Comparison of ENCODE assay signal across 8 cellular contexts in the genomic region with DNA sequence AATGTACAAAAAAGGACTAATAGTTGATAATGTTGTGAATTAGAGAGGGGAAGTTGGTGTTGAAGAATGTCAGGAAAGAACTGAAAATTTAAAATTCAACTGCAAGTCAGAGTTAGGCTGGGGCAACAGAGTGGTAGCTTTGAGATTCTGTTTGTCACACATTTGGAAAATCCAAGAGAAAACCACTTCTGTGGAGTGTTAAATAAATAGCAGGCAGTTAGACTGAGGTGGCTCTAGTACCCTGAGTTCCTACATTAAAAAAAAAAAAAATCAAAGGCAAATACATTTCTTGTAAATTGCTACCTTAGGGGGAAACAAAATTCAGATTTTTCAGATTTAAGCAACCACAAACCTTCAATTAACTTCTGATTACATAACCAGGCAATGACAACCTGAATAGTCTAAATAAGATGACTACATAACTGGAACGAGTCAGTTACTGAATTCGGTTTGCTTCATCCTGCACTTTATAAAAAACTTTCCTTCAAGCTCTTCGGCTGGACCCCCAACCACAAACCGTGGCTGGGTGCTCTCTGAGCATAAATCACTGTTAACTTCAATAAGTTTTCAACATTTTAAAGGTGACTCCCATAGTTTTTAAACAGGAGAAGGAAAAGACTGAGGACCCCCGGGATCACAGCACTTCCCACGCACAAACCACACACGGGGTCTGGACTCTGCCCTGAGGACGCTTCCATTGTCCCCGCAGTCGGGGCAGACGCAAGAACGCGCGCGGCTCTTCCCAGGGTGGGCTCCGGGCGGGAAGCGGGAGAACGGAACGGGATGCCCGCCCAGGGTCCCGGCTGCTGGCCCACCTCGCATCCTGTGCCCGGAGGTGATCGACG. TPM values are rescaled to one million over a fixed set of nuclear protein-coding genes. Genes with fewer than 3 reads are reported as not detected.
DNase-seq lines count a peak whose midpoint lies in the region; ATAC-seq and TF ChIP-seq lines count a peak whose summit lies in the region.

No MANE protein-coding gene starts in this region.

- ATAC-seq in GM23338 (no peak), SK-N-SH treated with all-trans-retinoic acid at 6 μM for 48 hours (peak; percentile 66)

- peaks cover 53% of the 10 kb centered on the region for H3K79me2 ChIP-seq in GM23338 (replicated peaks; ENCODE audit: insufficient read depth)

- peak overlapping the region; percentile 87 for H3K4me3 ChIP-seq in GM23338

- H3K4me2 ChIP-seq in GM23338 = peak overlapping the region; percentile 92

- peaks cover 11% of the 10 kb centered on the region for H3K4me1 ChIP-seq in GM23338 (ENCODE audit: insufficient read depth)

- H3K4me1 Mint-ChIP-seq in GM23338 (peaks cover 10% of the 10 kb centered on the region), osteocyte (ENCODE audit: unreplicated experiment) (peaks cover 14% of the 10 kb centered on the region)

- H3K27me3 ChIP-seq in GM23338 (ENCODE audit: insufficient read depth) = no peaks in the 10 kb centered on the region

- DNase-seq in GM23338 (ENCODE audit: low spot score) (no peak), fibroblast of peridontal ligament (ENCODE audit: extremely low read depth) (peak; percentile 8), osteocyte (ENCODE audit: extremely low spot score, unreplicated experiment) (no peak), occipital lobe (lab: John Stamatoyannopoulos, UW) (no peak), NCI-H345 treated with DMSO at 0.1 percent for 48 hours (lab: John Stamatoyannopoulos, UW; ENCODE audit: unreplicated experiment) (no peak), NOMO-1 (lab: John Stamatoyannopoulos, UW; ENCODE audit: unreplicated experiment in 2 of 2) (no peak), HUDEP-2 (lab: John Stamatoyannopoulos, UW; ENCODE audit: unreplicated experiment in 76 of 76) (no peak)

- H3K27me3 Mint-ChIP-seq in GM23338 (ENCODE audit: insufficient read depth, low read depth, poor library complexity) (peaks cover 4% of the 10 kb centered on the region), osteocyte (ENCODE audit: unreplicated experiment) (no peaks in the 10 kb centered on the region)

- H3K9me2 ChIP-seq in GM23338 (ENCODE audit: insufficient read depth) = no peaks in the 10 kb centered on the region

- H3F3A ChIP-seq in GM23338 (replicated peaks; ENCODE audit: low read depth) = no peaks in the 10 kb centered on the region; the same call in 1 of the 2 replicates

- H4K20me1 ChIP-seq in GM23338 (replicated peaks; ENCODE audit: insufficient read depth) = peaks cover 14% of the 10 kb centered on the region; the same call in 1 of the 2 replicates

- no peak for TF ChIP-seq CTCF in GM23338 (conservative IDR thresholded peaks at IDR 0.05; ENCODE audit: low read depth in 2 of 2)
- TF ChIP-seq CTCF in osteocyte (IDR thresholded peaks at IDR 0.05) = no peak

- H3K36me3 Mint-ChIP-seq in GM23338 (ENCODE audit: low read depth) (peaks cover 19% of the 10 kb centered on the region), osteocyte (ENCODE audit: unreplicated experiment) (peaks cover 6% of the 10 kb centered on the region)

- no peak overlapping the region for H2AFZ ChIP-seq in GM23338

- H3K27ac Mint-ChIP-seq in GM23338 (peak overlapping the region; percentile 84), osteocyte (ENCODE audit: unreplicated experiment) (peak overlapping the region; percentile 97)

- 0 out of 2 replicates have a peak, but pooled peaks cover 9% of the 10 kb centered on the region for H3K36me3 ChIP-seq in GM23338 (ENCODE audit: insufficient read depth)

- H3K4me3 Mint-ChIP-seq in GM23338 = peak overlapping the region; percentile 96
- peak overlapping the region; percentile 90 for H3K4me3 Mint-ChIP-seq in osteocyte (ENCODE audit: unreplicated experiment)

- H3K9me3 Mint-ChIP-seq in GM23338 (peaks cover 6% of the 10 kb centered on the region; the same call in 2 of the 3 replicates), osteocyte (ENCODE audit: unreplicated experiment) (no peaks in the 10 kb centered on the region)

- H3K27ac ChIP-seq in GM23338 (ENCODE audit: low read depth) = peak overlapping the region; percentile 93

TF ChIP-seq in GM23338, 12 proteins besides CTCF, POLR2A, EP300 and RAD21 (continues in another document):
- TF ChIP-seq ZNF331 (CRISPR knock-in tag; IDR thresholded peaks at IDR 0.05; ENCODE audit: low read depth) (no peak), ZNF114 (CRISPR knock-in tag; IDR thresholded peaks at IDR 0.05) (no peak)

TF ChIP-seq in SK-N-SH treated with all-trans-retinoic acid at 6 μM for 48 hours, 23 proteins besides CTCF, POLR2A, EP300 and RAD21 (continues in another document):
- no peak for TF ChIP-seq ZNF8 (CRISPR knock-in tag; IDR thresholded peaks at IDR 0.05)
- no peak for TF ChIP-seq ZNF70 (CRISPR knock-in tag; IDR thresholded peaks at IDR 0.05)
- no peak for TF ChIP-seq PPARA (CRISPR knock-in tag; IDR thresholded peaks at IDR 0.05; ENCODE audit: borderline replicate concordance)
- no peak for TF ChIP-seq SNAI2 (CRISPR knock-in tag; IDR thresholded peaks at IDR 0.05)
- no peak for TF ChIP-seq OSR1 (CRISPR knock-in tag; IDR thresholded peaks at IDR 0.05)
- TF ChIP-seq, protein P1, sequence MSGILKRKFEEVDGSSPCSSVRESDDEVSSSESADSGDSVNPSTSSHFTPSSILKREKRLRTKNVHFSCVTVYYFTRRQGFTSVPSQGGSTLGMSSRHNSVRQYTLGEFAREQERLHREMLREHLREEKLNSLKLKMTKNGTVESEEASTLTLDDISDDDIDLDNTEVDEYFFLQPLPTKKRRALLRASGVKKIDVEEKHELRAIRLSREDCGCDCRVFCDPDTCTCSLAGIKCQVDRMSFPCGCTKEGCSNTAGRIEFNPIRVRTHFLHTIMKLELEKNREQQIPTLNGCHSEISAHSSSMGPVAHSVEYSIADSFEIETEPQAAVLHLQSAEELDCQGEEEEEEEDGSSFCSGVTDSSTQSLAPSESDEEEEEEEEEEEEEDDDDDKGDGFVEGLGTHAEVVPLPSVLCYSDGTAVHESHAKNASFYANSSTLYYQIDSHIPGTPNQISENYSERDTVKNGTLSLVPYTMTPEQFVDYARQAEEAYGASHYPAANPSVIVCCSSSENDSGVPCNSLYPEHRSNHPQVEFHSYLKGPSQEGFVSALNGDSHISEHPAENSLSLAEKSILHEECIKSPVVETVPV (CRISPR knock-in tag; IDR thresholded peaks at IDR 0.05) = no peak
- TF ChIP-seq, protein P2, sequence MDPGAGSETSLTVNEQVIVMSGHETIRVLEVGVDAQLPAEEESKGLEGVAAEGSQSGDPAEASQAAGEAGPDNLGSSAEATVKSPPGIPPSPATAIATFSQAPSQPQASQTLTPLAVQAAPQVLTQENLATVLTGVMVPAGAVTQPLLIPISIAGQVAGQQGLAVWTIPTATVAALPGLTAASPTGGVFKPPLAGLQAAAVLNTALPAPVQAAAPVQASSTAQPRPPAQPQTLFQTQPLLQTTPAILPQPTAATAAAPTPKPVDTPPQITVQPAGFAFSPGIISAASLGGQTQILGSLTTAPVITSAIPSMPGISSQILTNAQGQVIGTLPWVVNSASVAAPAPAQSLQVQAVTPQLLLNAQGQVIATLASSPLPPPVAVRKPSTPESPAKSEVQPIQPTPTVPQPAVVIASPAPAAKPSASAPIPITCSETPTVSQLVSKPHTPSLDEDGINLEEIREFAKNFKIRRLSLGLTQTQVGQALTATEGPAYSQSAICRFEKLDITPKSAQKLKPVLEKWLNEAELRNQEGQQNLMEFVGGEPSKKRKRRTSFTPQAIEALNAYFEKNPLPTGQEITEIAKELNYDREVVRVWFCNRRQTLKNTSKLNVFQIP (CRISPR knock-in tag; IDR thresholded peaks at IDR 0.05; ENCODE audit: borderline replicate concordance, low read depth) = no peak
- TF ChIP-seq CSDC2 (CRISPR knock-in tag; IDR thresholded peaks at IDR 0.05) = no peak
- TF ChIP-seq, protein P3, sequence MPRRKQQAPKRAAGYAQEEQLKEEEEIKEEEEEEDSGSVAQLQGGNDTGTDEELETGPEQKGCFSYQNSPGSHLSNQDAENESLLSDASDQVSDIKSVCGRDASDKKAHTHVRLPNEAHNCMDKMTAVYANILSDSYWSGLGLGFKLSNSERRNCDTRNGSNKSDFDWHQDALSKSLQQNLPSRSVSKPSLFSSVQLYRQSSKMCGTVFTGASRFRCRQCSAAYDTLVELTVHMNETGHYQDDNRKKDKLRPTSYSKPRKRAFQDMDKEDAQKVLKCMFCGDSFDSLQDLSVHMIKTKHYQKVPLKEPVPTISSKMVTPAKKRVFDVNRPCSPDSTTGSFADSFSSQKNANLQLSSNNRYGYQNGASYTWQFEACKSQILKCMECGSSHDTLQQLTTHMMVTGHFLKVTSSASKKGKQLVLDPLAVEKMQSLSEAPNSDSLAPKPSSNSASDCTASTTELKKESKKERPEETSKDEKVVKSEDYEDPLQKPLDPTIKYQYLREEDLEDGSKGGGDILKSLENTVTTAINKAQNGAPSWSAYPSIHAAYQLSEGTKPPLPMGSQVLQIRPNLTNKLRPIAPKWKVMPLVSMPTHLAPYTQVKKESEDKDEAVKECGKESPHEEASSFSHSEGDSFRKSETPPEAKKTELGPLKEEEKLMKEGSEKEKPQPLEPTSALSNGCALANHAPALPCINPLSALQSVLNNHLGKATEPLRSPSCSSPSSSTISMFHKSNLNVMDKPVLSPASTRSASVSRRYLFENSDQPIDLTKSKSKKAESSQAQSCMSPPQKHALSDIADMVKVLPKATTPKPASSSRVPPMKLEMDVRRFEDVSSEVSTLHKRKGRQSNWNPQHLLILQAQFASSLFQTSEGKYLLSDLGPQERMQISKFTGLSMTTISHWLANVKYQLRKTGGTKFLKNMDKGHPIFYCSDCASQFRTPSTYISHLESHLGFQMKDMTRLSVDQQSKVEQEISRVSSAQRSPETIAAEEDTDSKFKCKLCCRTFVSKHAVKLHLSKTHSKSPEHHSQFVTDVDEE (CRISPR knock-in tag; IDR thresholded peaks at IDR 0.05) = no peak
- TF ChIP-seq ZFP30 (CRISPR knock-in tag; IDR thresholded peaks at IDR 0.05) = no peak
- TF ChIP-seq ZFP3 (CRISPR knock-in tag; IDR thresholded peaks at IDR 0.05) = no peak
- TF ChIP-seq RARB (CRISPR knock-in tag; IDR thresholded peaks at IDR 0.05) = no peak
- no peak for TF ChIP-seq ARNTL (CRISPR knock-in tag; IDR thresholded peaks at IDR 0.05; ENCODE audit: borderline replicate concordance, low read depth)

RNA-seq across cellular contexts. Expression of a gene that starts 0.7 kb away (rescaled TPM):
- total RNA-seq in GM23338 (2014; rRNA removed; shearing (Covaris generic)) = 17.4 and 25.1 TPM in 2 replicates
- polyA plus RNA-seq in GM23338 (2016; fragmentation: Nextera tagmentation; extraction: Ambion mirVana) = 38.3 and 45.1 TPM in 2 replicates
- total RNA-seq in osteocyte = 6.0 and 6.9 TPM in 2 replicates
- 18.2 TPM for total RNA-seq in occipital lobe

RNA-seq across cellular contexts. Expression of a gene that starts 39.2 kb away (rescaled TPM):
- total RNA-seq in GM23338 (2014; rRNA removed; shearing (Covaris generic)) = 101 and 122 TPM in 2 replicates
- 99.0 and 102 TPM in 2 replicates for polyA plus RNA-seq in GM23338 (2016; fragmentation: Nextera tagmentation; extraction: Ambion mirVana)
- total RNA-seq in osteocyte = 3.0 and 3.4 TPM in 2 replicates
- total RNA-seq in occipital lobe = 3.0 TPM

Comparison
In these comparisons a context has a peak if more than half of its experiments do, and no peak if none do; other contexts are left out.
1. RNA of a gene that starts 39.2 kb away (total RNA-seq): 101 to 122 TPM in GM23338; 3.0 to 3.4 TPM in osteocyte and 3.0 TPM in occipital lobe (single experiment); every median in the first group is over 10 times any median in the second.